ENCODE assay signal across 11 cellular contexts in genomic region chr2:38655441-38655840, GRCh38.
"Had no signal": no experiment of that assay in that cellular context is flagged by ENCODE, and none has a peak within 500 bp of the region (broad histone marks: within the 10 kb centered on the region; RNA-seq: fewer than 3 reads in every experiment).

No MANE protein-coding gene starts in this region.

- DNase-seq: activated CD4-positive, CD25-positive, alpha-beta regulatory T cell treated with anti-CD3 and anti-CD28 coated beads, Interleukin-2, amount 50 U/mL, for 72 hours; activated naive CD4-positive, alpha-beta T cell treated with anti-CD3 and anti-CD28 coated beads, Interleukin-2, amount 50 U/mL, for 16 hours; dermis blood vessel endothelial cell; endodermal cell; erythroblast; hypothalamus; lower lobe of right lung; SHP77; trophoblast cell had no signal

- H3K9me3 ChIP-seq: lower lobe of right lung had no signal

- ATAC-seq: lower lobe of right lung had no signal

- H3K4me3 Mint-ChIP-seq: endodermal cell, mesothelial cell of epicardium had no signal

- H3K36me3 ChIP-seq: lower lobe of right lung had no signal

- H3K36me3 Mint-ChIP-seq: mesothelial cell of epicardium had no signal

- H3K27ac ChIP-seq: lower lobe of right lung had no signal

- H3K4me3 ChIP-seq: lower lobe of right lung, skin epidermis had no signal

- H3K9me3 Mint-ChIP-seq: endodermal cell, mesothelial cell of epicardium had no signal

- H3K27ac Mint-ChIP-seq: endodermal cell had no signal
